ENCODE assay signal across 1 cellular context in genomic region chr4:152064753-152065152, GRCh38.
TF ChIP-seq lines count a peak whose summit lies in the region.

No MANE protein-coding gene starts in this region.

TF ChIP-seq in WTC11, 78 proteins besides CTCF, POLR2A, EP300 and RAD21 (continued from another document):
- TF ChIP-seq, protein P1, sequence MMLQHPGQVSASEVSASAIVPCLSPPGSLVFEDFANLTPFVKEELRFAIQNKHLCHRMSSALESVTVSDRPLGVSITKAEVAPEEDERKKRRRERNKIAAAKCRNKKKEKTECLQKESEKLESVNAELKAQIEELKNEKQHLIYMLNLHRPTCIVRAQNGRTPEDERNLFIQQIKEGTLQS (CRISPR knock-in tag; conservative IDR thresholded peaks at IDR 0.05) = no peak
- TF ChIP-seq USF1 (CRISPR knock-in tag; IDR thresholded peaks at IDR 0.05) (no peak), ZNF232 (CRISPR knock-in tag; IDR thresholded peaks at IDR 0.05) (no peak), TCF7 (CRISPR knock-in tag; IDR thresholded peaks at IDR 0.05; ENCODE audit: low read depth) (no peak), MYBL2 (CRISPR knock-in tag; IDR thresholded peaks at IDR 0.05) (no peak), JAZF1 (CRISPR knock-in tag; IDR thresholded peaks at IDR 0.05) (no peak), ATF2 (CRISPR knock-in tag; IDR thresholded peaks at IDR 0.05; ENCODE audit: borderline replicate concordance, low read depth) (no peak), E2F1 (CRISPR knock-in tag; IDR thresholded peaks at IDR 0.05) (no peak), ZNF512 (CRISPR knock-in tag; IDR thresholded peaks at IDR 0.05; ENCODE audit: borderline replicate concordance) (no peak)
- TF ChIP-seq, protein P2, sequence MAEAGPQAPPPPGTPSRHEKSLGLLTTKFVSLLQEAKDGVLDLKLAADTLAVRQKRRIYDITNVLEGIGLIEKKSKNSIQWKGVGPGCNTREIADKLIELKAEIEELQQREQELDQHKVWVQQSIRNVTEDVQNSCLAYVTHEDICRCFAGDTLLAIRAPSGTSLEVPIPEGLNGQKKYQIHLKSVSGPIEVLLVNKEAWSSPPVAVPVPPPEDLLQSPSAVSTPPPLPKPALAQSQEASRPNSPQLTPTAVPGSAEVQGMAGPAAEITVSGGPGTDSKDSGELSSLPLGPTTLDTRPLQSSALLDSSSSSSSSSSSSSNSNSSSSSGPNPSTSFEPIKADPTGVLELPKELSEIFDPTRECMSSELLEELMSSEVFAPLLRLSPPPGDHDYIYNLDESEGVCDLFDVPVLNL (CRISPR knock-in tag; IDR thresholded peaks at IDR 0.05; ENCODE audit: borderline replicate concordance, low read depth) = no peak
- TF ChIP-seq, protein P3, sequence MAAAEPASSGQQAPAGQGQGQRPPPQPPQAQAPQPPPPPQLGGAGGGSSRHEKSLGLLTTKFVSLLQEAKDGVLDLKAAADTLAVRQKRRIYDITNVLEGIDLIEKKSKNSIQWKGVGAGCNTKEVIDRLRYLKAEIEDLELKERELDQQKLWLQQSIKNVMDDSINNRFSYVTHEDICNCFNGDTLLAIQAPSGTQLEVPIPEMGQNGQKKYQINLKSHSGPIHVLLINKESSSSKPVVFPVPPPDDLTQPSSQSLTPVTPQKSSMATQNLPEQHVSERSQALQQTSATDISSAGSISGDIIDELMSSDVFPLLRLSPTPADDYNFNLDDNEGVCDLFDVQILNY (CRISPR knock-in tag; IDR thresholded peaks at IDR 0.05) = no peak
